Comparison of ENCODE assay signal across 1 cellular context in genomic region chr15:75453703-75454470, GRCh38.
A peak's percentile ranks its signal among the peaks of the same experiment; 100 is the strongest.
TF ChIP-seq lines count a peak whose summit lies in the region.

No MANE protein-coding gene starts in this region.

TF ChIP-seq in HepG2, 621 proteins besides CTCF, POLR2A, EP300 and RAD21 (continued from another document and continues in another):
- no peak for TF ChIP-seq KIAA2018 (CRISPR knock-in tag; IDR thresholded peaks at IDR 0.05; ENCODE audit: borderline replicate concordance)
- TF ChIP-seq ZNF292 (CRISPR knock-in tag; IDR thresholded peaks at IDR 0.05; ENCODE audit: borderline replicate concordance, low read depth) = peak; percentile 27; the same call in 1 of the 2 replicates
- TF ChIP-seq, protein P1, sequence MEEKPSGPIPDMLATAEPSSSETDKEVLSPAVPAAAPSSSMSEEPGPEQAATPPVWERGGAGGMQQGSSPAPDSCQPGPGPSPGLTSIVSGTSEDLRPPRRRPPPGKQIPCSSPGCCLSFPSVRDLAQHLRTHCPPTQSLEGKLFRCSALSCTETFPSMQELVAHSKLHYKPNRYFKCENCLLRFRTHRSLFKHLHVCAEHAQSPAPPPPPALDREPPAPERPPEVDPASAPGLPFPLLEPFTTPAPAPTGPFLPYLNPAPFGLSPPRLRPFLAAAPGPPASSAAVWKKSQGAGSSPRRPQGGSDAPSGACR (CRISPR knock-in tag; IDR thresholded peaks at IDR 0.05) = 0 out of 2 replicates have a peak, but pooled peaks have one; percentile 54
- no peak; the same call in 1 of the 2 replicates for TF ChIP-seq ZNF136 (CRISPR knock-in tag; IDR thresholded peaks at IDR 0.05; ENCODE audit: low read depth)
- TF ChIP-seq ZNF407 (CRISPR knock-in tag; IDR thresholded peaks at IDR 0.05; ENCODE audit: not compliant biosample characterization) = peak; percentile 45
- TF ChIP-seq CENPX (CRISPR knock-in tag; IDR thresholded peaks at IDR 0.05) = no peak
- TF ChIP-seq ZNF234 (CRISPR knock-in tag; conservative IDR thresholded peaks at IDR 0.05) = no peak
- TF ChIP-seq KLF9 (CRISPR knock-in tag; IDR thresholded peaks at IDR 0.05; ENCODE audit: low read depth) = no peak; the same call in 1 of the 2 replicates
- TF ChIP-seq FOSL2 (CRISPR knock-in tag; IDR thresholded peaks at IDR 0.05) = no peak
- TF ChIP-seq SSRP1 (CRISPR knock-in tag; IDR thresholded peaks at IDR 0.05) = no peak
- TF ChIP-seq, protein P2, sequence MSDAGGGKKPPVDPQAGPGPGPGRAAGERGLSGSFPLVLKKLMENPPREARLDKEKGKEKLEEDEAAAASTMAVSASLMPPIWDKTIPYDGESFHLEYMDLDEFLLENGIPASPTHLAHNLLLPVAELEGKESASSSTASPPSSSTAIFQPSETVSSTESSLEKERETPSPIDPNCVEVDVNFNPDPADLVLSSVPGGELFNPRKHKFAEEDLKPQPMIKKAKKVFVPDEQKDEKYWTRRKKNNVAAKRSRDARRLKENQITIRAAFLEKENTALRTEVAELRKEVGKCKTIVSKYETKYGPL (CRISPR knock-in tag; IDR thresholded peaks at IDR 0.05) = no peak
- TF ChIP-seq ZNF34 (CRISPR knock-in tag; IDR thresholded peaks at IDR 0.05; ENCODE audit: borderline replicate concordance) = no peak
- peak; percentile 11; the same call in 1 of the 2 replicates for TF ChIP-seq FOXA3 (CRISPR knock-in tag; IDR thresholded peaks at IDR 0.05)
- no peak for TF ChIP-seq TAF15 (IDR thresholded peaks at IDR 0.05; ENCODE audit: low read depth, low read length, poor library complexity, severe bottlenecking)
- TF ChIP-seq SMAD9 (CRISPR knock-in tag; IDR thresholded peaks at IDR 0.05) = no peak
- TF ChIP-seq FOXK1 (CRISPR knock-in tag; IDR thresholded peaks at IDR 0.05; ENCODE audit: borderline replicate concordance, low read depth) = peak; percentile 60; the same call in 1 of the 2 replicates
- peak; percentile 87 for TF ChIP-seq HNRNPLL (IDR thresholded peaks at IDR 0.05; ENCODE audit: low read depth, low read length, poor library complexity, severe bottlenecking)
- TF ChIP-seq HNF4A (CRISPR knock-in tag; IDR thresholded peaks at IDR 0.05) = no peak; the same call in 1 of the 2 replicates
- TF ChIP-seq ZFX (CRISPR knock-in tag; IDR thresholded peaks at IDR 0.05; ENCODE audit: low read depth) = peak; percentile 79
- TF ChIP-seq ZNF772 (CRISPR knock-in tag; IDR thresholded peaks at IDR 0.05) = no peak; the same call in 1 of the 2 replicates
- TF ChIP-seq ZNF20 (CRISPR knock-in tag; IDR thresholded peaks at IDR 0.05) = no peak
- peak; percentile 86 for TF ChIP-seq CREB1 (IDR thresholded peaks at IDR 0.05)
- peak; percentile 94 for TF ChIP-seq CREB1 (CRISPR knock-in tag; IDR thresholded peaks at IDR 0.05)
- no peak for TF ChIP-seq SUZ12 (IDR thresholded peaks at IDR 0.05; ENCODE audit: low read depth, low read length)
- TF ChIP-seq ZNF883 (CRISPR knock-in tag; IDR thresholded peaks at IDR 0.05; ENCODE audit: not compliant biosample characterization) = no peak
- TF ChIP-seq, protein P3, sequence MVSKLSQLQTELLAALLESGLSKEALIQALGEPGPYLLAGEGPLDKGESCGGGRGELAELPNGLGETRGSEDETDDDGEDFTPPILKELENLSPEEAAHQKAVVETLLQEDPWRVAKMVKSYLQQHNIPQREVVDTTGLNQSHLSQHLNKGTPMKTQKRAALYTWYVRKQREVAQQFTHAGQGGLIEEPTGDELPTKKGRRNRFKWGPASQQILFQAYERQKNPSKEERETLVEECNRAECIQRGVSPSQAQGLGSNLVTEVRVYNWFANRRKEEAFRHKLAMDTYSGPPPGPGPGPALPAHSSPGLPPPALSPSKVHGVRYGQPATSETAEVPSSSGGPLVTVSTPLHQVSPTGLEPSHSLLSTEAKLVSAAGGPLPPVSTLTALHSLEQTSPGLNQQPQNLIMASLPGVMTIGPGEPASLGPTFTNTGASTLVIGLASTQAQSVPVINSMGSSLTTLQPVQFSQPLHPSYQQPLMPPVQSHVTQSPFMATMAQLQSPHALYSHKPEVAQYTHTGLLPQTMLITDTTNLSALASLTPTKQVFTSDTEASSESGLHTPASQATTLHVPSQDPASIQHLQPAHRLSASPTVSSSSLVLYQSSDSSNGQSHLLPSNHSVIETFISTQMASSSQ (IDR thresholded peaks at IDR 0.05; ENCODE audit: low read depth) = no peak
- TF ChIP-seq, protein P3 (CRISPR knock-in tag; IDR thresholded peaks at IDR 0.05; ENCODE audit: borderline replicate concordance) = peak; percentile 51; the same call in 1 of the 2 replicates
- TF ChIP-seq HOXA9 (CRISPR knock-in tag; IDR thresholded peaks at IDR 0.05; ENCODE audit: borderline replicate concordance) = no peak
- TF ChIP-seq KAT7 (CRISPR knock-in tag; IDR thresholded peaks at IDR 0.05; ENCODE audit: borderline replicate concordance) = peak; percentile 70; the same call in 1 of the 2 replicates
